In genomic region chr3:101635345-101635744, GRCh38 we compare ENCODE assay signal across 16 cellular contexts. TPM values are rescaled to one million over a fixed set of nuclear protein-coding genes. Genes with fewer than 3 reads are reported as not detected.
DNase-seq lines count a peak whose midpoint lies in the region; ATAC-seq, FAIRE-seq and TF ChIP-seq lines count a peak whose summit lies in the region.
"Had no signal": no experiment of that assay in that cellular context is flagged by ENCODE, and none has a peak within 500 bp of the region (broad histone marks: within the 10 kb centered on the region; RNA-seq: fewer than 3 reads in every experiment).

No MANE protein-coding gene starts in this region.

- H3K36me3 ChIP-seq in right atrium auricular region, result no peaks in the 10 kb centered on the region
- H3K36me3 ChIP-seq in astrocyte (ENCODE audit: insufficient read depth, low read length), result no peaks in the 10 kb centered on the region
- no peaks in the 10 kb centered on the region for H3K36me3 ChIP-seq in neural progenitor cell
- H3K36me3 ChIP-seq: BLaER1 treated with 17β-estradiol and CSF1 and Interleukin-3, amounts not matched to agents 10 nM and 100 nM; MG63 had no signal

- H3K27me3 ChIP-seq in right atrium auricular region (no peaks in the 10 kb centered on the region), astrocyte (ENCODE audit: insufficient read depth, low read length) (no peaks in the 10 kb centered on the region), neural progenitor cell (no peaks in the 10 kb centered on the region), foreskin keratinocyte (no peaks in the 10 kb centered on the region)
- H3K27me3 ChIP-seq: BLaER1 treated with 17β-estradiol and CSF1 and Interleukin-3, amounts not matched to agents 10 nM and 100 nM; MG63 had no signal

- no peak overlapping the region for H3K27ac ChIP-seq in right atrium auricular region
- H3K27ac ChIP-seq in astrocyte (ENCODE audit: low read depth, low read length), result no peak overlapping the region
- no peak overlapping the region for H3K27ac ChIP-seq in neural progenitor cell
- no peak overlapping the region for H3K27ac ChIP-seq in foreskin keratinocyte
- H3K27ac ChIP-seq: BLaER1 treated with 17β-estradiol and CSF1 and Interleukin-3, amounts not matched to agents 10 nM and 100 nM; SK-N-MC had no signal

- ATAC-seq in Right ventricle myocardium inferior (no peak), foreskin keratinocyte (no peak), GM19395 (IDR thresholded peaks at IDR 0.05; ENCODE audit: unreplicated experiment) (no peak)

- H3K4me3 ChIP-seq in right atrium auricular region (no peak overlapping the region), astrocyte (ENCODE audit: insufficient read depth, low read depth, low read length) (no peak overlapping the region), neural progenitor cell (no peak overlapping the region)
- H3K4me3 ChIP-seq: BLaER1 treated with 17β-estradiol and CSF1 and Interleukin-3, amounts not matched to agents 10 nM and 100 nM; MG63; SK-N-MC had no signal

- H4K20me1 ChIP-seq in astrocyte (ENCODE audit: insufficient read depth, low read length) (no peaks in the 10 kb centered on the region), neural progenitor cell (ENCODE audit: low read depth) (no peaks in the 10 kb centered on the region)
- H4K20me1 ChIP-seq: BLaER1 treated with 17β-estradiol and CSF1 and Interleukin-3, amounts not matched to agents 10 nM and 100 nM had no signal

- intact Hi-C loops in Right ventricle myocardium inferior (cut with DNase I), result loop anchor here (5.0 kb wide), 1 partner anchor 63 kb away; the partner anchor contains the start of gene PCNP

- H2AFZ ChIP-seq in astrocyte (ENCODE audit: low read depth, low read length), result peak overlapping the region; percentile 32
- H2AFZ ChIP-seq in neural progenitor cell (replicated peaks), result peak overlapping the region; percentile 89

- H3K9me3 Mint-ChIP-seq in astrocyte (ENCODE audit: unreplicated experiment) (no peaks in the 10 kb centered on the region), neural progenitor cell (no peaks in the 10 kb centered on the region)
- H3K9me3 Mint-ChIP-seq: HFFc6 had no signal

- H3K9ac ChIP-seq in astrocyte (ENCODE audit: low read length) (no peak overlapping the region), neural progenitor cell (no peak overlapping the region)
- H3K9ac ChIP-seq: BLaER1 treated with 17β-estradiol and CSF1 and Interleukin-3, amounts not matched to agents 10 nM and 100 nM had no signal

- H3K4me1 Mint-ChIP-seq in astrocyte (ENCODE audit: low read depth, unreplicated experiment) (no peaks in the 10 kb centered on the region), neural progenitor cell (peaks cover 20% of the 10 kb centered on the region)

- peak; percentile 46 for DNase-seq in right atrium auricular region (ENCODE audit: low spot score)
- DNase-seq in Right ventricle myocardium inferior (ENCODE audit: missing footprints), result no peak
- DNase-seq in astrocyte (ENCODE audit: low read depth), result no peak
- no peak for DNase-seq in neural progenitor cell (ENCODE audit: low spot score)
- no peak for DNase-seq in cerebellum (ENCODE audit: low spot score)
- no peak for DNase-seq in foreskin keratinocyte
- no peak for DNase-seq in HT-29 (ENCODE audit: low spot score)
- DNase-seq: 8988T, EL, HFFc6, MG63, NCI-H1092, NCI-H510A treated with DMSO at 0.1 percent for 48 hours had no signal

- no peaks in the 10 kb centered on the region for H3F3A ChIP-seq in neural progenitor cell (ENCODE audit: low read depth)

- no peak for FAIRE-seq in astrocyte (lab: Jason Lieb, UNC)

- no peaks in the 10 kb centered on the region for H3K36me3 Mint-ChIP-seq in astrocyte (ENCODE audit: low read depth, unreplicated experiment)
- no peaks in the 10 kb centered on the region for H3K36me3 Mint-ChIP-seq in neural progenitor cell

- no peak for TF ChIP-seq CTCF in right atrium auricular region (IDR thresholded peaks at IDR 0.05)
- no peak for TF ChIP-seq CTCF in astrocyte (IDR thresholded peaks at IDR 0.05; ENCODE audit: insufficient read depth, low read depth, low read length)
- TF ChIP-seq CTCF in neural progenitor cell (IDR thresholded peaks at IDR 0.05), result no peak
- no peak for TF ChIP-seq CTCF in foreskin keratinocyte (conservative IDR thresholded peaks at IDR 0.05)

- H3K27me3 Mint-ChIP-seq in astrocyte (ENCODE audit: low read depth, unreplicated experiment), result peaks cover 14% of the 10 kb centered on the region
- peaks cover 2% of the 10 kb centered on the region for H3K27me3 Mint-ChIP-seq in neural progenitor cell (ENCODE audit: insufficient read depth, low read depth)

- H3K4me1 ChIP-seq in right atrium auricular region, result no peaks in the 10 kb centered on the region
- no peaks in the 10 kb centered on the region for H3K4me1 ChIP-seq in astrocyte (ENCODE audit: insufficient read depth, low read length)
- H3K4me1 ChIP-seq in neural progenitor cell, result peaks cover 18% of the 10 kb centered on the region
- no peaks in the 10 kb centered on the region for H3K4me1 ChIP-seq in foreskin keratinocyte
- H3K4me1 ChIP-seq: BLaER1 treated with 17β-estradiol and CSF1 and Interleukin-3, amounts not matched to agents 10 nM and 100 nM had no signal

- H3K27ac Mint-ChIP-seq in astrocyte (ENCODE audit: unreplicated experiment) (no peak overlapping the region), neural progenitor cell (no peak overlapping the region)
- H3K27ac Mint-ChIP-seq: HFFc6 had no signal

- no peak overlapping the region for H3K4me3 Mint-ChIP-seq in astrocyte (ENCODE audit: unreplicated experiment)
- H3K4me3 Mint-ChIP-seq in neural progenitor cell, result no peak overlapping the region
- H3K4me3 Mint-ChIP-seq: HFFc6 had no signal

- H3K9me3 ChIP-seq in right atrium auricular region (no peaks in the 10 kb centered on the region), astrocyte (ENCODE audit: insufficient read depth, low read depth, low read length) (no peaks in the 10 kb centered on the region), neural progenitor cell (ENCODE audit: low read depth) (no peaks in the 10 kb centered on the region)
- H3K9me3 ChIP-seq: BLaER1 treated with 17β-estradiol and CSF1 and Interleukin-3, amounts not matched to agents 10 nM and 100 nM; MG63 had no signal

- H3K4me2 ChIP-seq in astrocyte (ENCODE audit: low read length), result peak overlapping the region; percentile 44
- no peak overlapping the region for H3K4me2 ChIP-seq in neural progenitor cell
- H3K4me2 ChIP-seq: BLaER1 treated with 17β-estradiol and CSF1 and Interleukin-3, amounts not matched to agents 10 nM and 100 nM had no signal

- H3K79me2 ChIP-seq in astrocyte (ENCODE audit: insufficient read depth, low read length), result no peaks in the 10 kb centered on the region
- no peaks in the 10 kb centered on the region for H3K79me2 ChIP-seq in neural progenitor cell (ENCODE audit: low read depth)

RNA-seq across cellular contexts. Expression of gene ZBTB11, which starts 41.6 kb away (rescaled TPM):
- total RNA-seq in right atrium auricular region, result 10 to 100 TPM in 1 of 2 donors, 1 to 10 TPM in 1; 9.8 to 10.4 TPM
- total RNA-seq in Right ventricle myocardium inferior, result 9.7 TPM
- 19.4 and 20.9 TPM in 2 replicates for total RNA-seq in astrocyte
- total RNA-seq in neural progenitor cell (ENCODE audit: low replicate concordance), result 19.8 and 30.2 TPM in 2 replicates
- 42.8 TPM for total RNA-seq in cerebellum
- total RNA-seq in foreskin keratinocyte, result 19.7 and 20.5 TPM in 2 replicates
- 3.3 and 3.7 TPM in 2 replicates for polyA plus RNA-seq in foreskin keratinocyte
- 19.2 and 26.0 TPM in 2 replicates for total RNA-seq in HT-29 (2014; rRNA removed; shearing (Covaris generic))

RNA-seq across cellular contexts. Expression of gene RPL24, which starts 51.2 kb away (rescaled TPM):
- total RNA-seq in right atrium auricular region (1,000 to 10,000 TPM; 1,059 to 1,395 TPM), Right ventricle myocardium inferior (829 TPM), astrocyte (939 and 1,022 TPM in 2 replicates), neural progenitor cell (ENCODE audit: low replicate concordance) (2,339 and 2,343 TPM in 2 replicates), cerebellum (997 TPM), foreskin keratinocyte (983 and 1,035 TPM in 2 replicates)
- polyA plus RNA-seq in foreskin keratinocyte, result 1,671 and 1,692 TPM in 2 replicates
- 1,651 and 2,156 TPM in 2 replicates for total RNA-seq in HT-29 (2014; rRNA removed; shearing (Covaris generic))
